ENCODE assay signal across 8 cellular contexts in the genomic region with DNA sequence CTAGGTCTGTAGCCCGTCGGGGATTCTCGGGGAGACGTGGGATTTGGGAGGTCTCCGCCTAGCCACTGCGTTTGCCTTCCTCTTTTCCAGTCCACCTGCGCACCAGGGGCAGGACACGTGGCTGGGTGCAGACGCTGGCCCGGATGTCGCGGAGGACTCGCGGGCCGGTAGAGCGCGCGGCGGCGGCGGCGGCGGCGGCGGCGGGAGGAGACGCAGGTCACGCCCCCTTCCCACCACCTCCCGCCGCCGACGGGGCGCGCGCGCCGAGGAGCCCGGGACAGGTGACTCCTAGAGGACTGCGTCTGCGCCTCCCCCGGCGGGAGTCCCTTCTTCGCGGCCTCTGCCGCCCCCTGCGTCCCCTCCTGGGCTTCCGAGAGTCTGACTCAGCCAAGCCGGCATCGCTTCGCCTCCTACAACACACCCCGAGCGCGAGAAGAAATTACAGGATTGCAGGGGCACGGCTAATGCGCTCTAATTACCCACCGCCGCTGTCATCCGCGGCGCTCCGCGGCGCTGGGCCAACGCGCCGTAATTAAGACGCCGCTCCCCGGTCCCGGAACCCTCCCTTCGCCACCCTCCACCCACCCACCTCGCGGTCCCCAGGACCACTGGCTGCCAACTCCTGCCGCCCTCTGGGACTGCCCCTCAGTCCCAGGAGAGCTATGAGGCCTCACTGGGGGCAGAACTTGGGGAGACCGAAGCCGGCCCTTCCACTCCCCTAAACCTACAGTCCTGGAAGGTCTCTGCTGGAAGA.
DNase-seq lines count a peak whose midpoint lies in the region; ATAC-seq and TF ChIP-seq lines count a peak whose summit lies in the region.

No MANE protein-coding gene starts in this region.

- no peak overlapping the region for H2BK120ac ChIP-seq in mesendoderm (ENCODE audit: low read depth, low read length)

- H3K27ac Mint-ChIP-seq in activated CD4-positive, alpha-beta T cell treated with anti-CD3 and anti-CD28 coated beads, Interleukin-2, amount 10 ng/mL, durations not matched to agents 24 days and 14 days = peak overlapping the region; percentile 29

- peak overlapping the region; percentile 1 for H3K4ac ChIP-seq in mesendoderm (ENCODE audit: low read depth, low read length)

- peak overlapping the region; percentile 67 for H3K4me2 ChIP-seq in mesendoderm (ENCODE audit: low read length)

- H4K5ac ChIP-seq in mesendoderm (ENCODE audit: low read length) = no peak overlapping the region

- peak; percentile 21 for TF ChIP-seq CTCF in GM06990 (IDR thresholded peaks at IDR 0.05; ENCODE audit: insufficient read depth, low read length, poor library complexity, severe bottlenecking)
- TF ChIP-seq CTCF in dorsolateral prefrontal cortex (IDR thresholded peaks at IDR 0.05 in 54 of 56, conservative IDR thresholded peaks at IDR 0.05 in 2 of 56; ENCODE audit: low read depth in 1 of 56, partially characterized antibody in 56 of 56) = peak in 7 of 56 donors; percentile 6 to 16 (median 10)

- H3K9me3 Mint-ChIP-seq in activated CD4-positive, alpha-beta T cell treated with anti-CD3 and anti-CD28 coated beads, Interleukin-2, amount 10 ng/mL, durations not matched to agents 24 days and 14 days = no peaks in the 10 kb centered on the region

- H3K4me1 Mint-ChIP-seq in activated CD4-positive, alpha-beta T cell treated with anti-CD3 and anti-CD28 coated beads, Interleukin-2, amount 10 ng/mL, durations not matched to agents 24 days and 14 days = peaks cover 4% of the 10 kb centered on the region

- H3K4me3 ChIP-seq in GM06990 (replicated peaks; ENCODE audit: low read depth, low read length) = peak overlapping the region; percentile 39
- H3K4me3 ChIP-seq in dorsolateral prefrontal cortex = peak overlapping the region; percentile 19 to 65 (median 44)
- peak overlapping the region; percentile 4 for H3K4me3 ChIP-seq in mesendoderm (ENCODE audit: low read length)

- peaks cover 28% of the 10 kb centered on the region for H3K4me1 ChIP-seq in mesendoderm (ENCODE audit: control insufficient read depth, low read depth, low read length)

- H3K18ac ChIP-seq in mesendoderm (ENCODE audit: low read length) = peak overlapping the region; percentile 70

- no CpG with 5 or more reads among the region's 76 CpGs for WGBS in mesendoderm (ENCODE audit: extremely low coverage, insufficient coverage, low lambda C conversion rate)

- no peaks in the 10 kb centered on the region for H3K36me3 ChIP-seq in GM06990 (ENCODE audit: control insufficient read depth, insufficient read depth, low read length)
- H3K36me3 ChIP-seq in mesendoderm (ENCODE audit: control insufficient read depth, insufficient read depth, low read length) = no peaks in the 10 kb centered on the region

- H3K56ac ChIP-seq in mesendoderm (ENCODE audit: low read length) = peak overlapping the region; percentile 86

- no peak overlapping the region for H2BK15ac ChIP-seq in mesendoderm (replicated peaks; ENCODE audit: low read depth)

- no peaks in the 10 kb centered on the region for H3K36me3 Mint-ChIP-seq in activated CD4-positive, alpha-beta T cell treated with anti-CD3 and anti-CD28 coated beads, Interleukin-2, amount 10 ng/mL, durations not matched to agents 24 days and 14 days (ENCODE audit: low read depth)

- H3K79me1 ChIP-seq in mesendoderm (ENCODE audit: low read length) = no peaks in the 10 kb centered on the region

- H3K79me2 ChIP-seq in mesendoderm (ENCODE audit: control insufficient read depth, insufficient read depth, low read length) = no peaks in the 10 kb centered on the region

- peak overlapping the region; percentile 74 for H3K4me3 Mint-ChIP-seq in activated CD4-positive, alpha-beta T cell treated with anti-CD3 and anti-CD28 coated beads, Interleukin-2, amount 10 ng/mL, durations not matched to agents 24 days and 14 days

- H2BK5ac ChIP-seq in mesendoderm (ENCODE audit: low read length) = no peak overlapping the region

- H3K23ac ChIP-seq in mesendoderm (ENCODE audit: low read length) = no peak overlapping the region

- H4K8ac ChIP-seq in mesendoderm (ENCODE audit: low read depth, low read length) = no peak overlapping the region

- DNase-seq in GM06990 (ENCODE audit: extremely low read depth, insufficient read length) (peak; percentile 66), KG1 (lab: John Stamatoyannopoulos, UW) (peak; percentile 38), dorsolateral prefrontal cortex (peak in 4 of 10 donors; percentile 26 to 71 (median 52)), mesendoderm (peak; percentile 95), NCI-H187 treated with DMSO at 0.1 percent for 48 hours (lab: John Stamatoyannopoulos, UW) (no peak)
- peak; percentile 88 for DNase-seq in activated CD4-positive, alpha-beta T cell treated with anti-CD3 and anti-CD28 coated beads, Interleukin-2, amount 10 ng/mL, durations not matched to agents 24 days and 14 days
- peak; percentile 44 to 52 for DNase-seq in stimulated activated CD8-positive, alpha-beta memory T cell treated with anti-CD3 and anti-CD28 coated beads, Interleukin-15, amount 100 ng/mL, for 4 hours (ENCODE audit: low read depth in 2 of 2)

- H2AK5ac ChIP-seq in mesendoderm (ENCODE audit: low read length) = no peak overlapping the region

- intact Hi-C loops in activated CD4-positive, alpha-beta T cell treated with anti-CD3 and anti-CD28 coated beads, Interleukin-2, amount 10 ng/mL, durations not matched to agents 24 days and 14 days (cut with micrococcal nuclease) = no loop called here
- intact Hi-C loops in dorsolateral prefrontal cortex (cut with DNase I) = no loop called here

- ATAC-seq in HG02884 (IDR thresholded peaks at IDR 0.05; ENCODE audit: unreplicated experiment) = no peak

- H3K9ac ChIP-seq in mesendoderm (ENCODE audit: low read length) = peak overlapping the region; percentile 58

- H3K27me3 Mint-ChIP-seq in activated CD4-positive, alpha-beta T cell treated with anti-CD3 and anti-CD28 coated beads, Interleukin-2, amount 10 ng/mL, durations not matched to agents 24 days and 14 days = peaks cover 29% of the 10 kb centered on the region

- H3K27ac ChIP-seq in dorsolateral prefrontal cortex (peak overlapping the region in 1 of 59 donors; percentile 7), mesendoderm (ENCODE audit: low read depth, low read length) (peak overlapping the region; percentile 82)

- H3K27me3 ChIP-seq in GM06990 (replicated peaks; ENCODE audit: control insufficient read depth, insufficient read depth, low read length) (peaks cover 2% of the 10 kb centered on the region), dorsolateral prefrontal cortex (peaks cover 0 to 35% (median 3%) of the 10 kb centered on the region in 45 donors), mesendoderm (ENCODE audit: insufficient read depth, low read length, poor library complexity) (no peaks in the 10 kb centered on the region)
